15 cellular contexts compared by ENCODE assay signal in genomic region chr9:98962181-98962560, GRCh38. TPM values are rescaled to one million over a fixed set of nuclear protein-coding genes. Genes with fewer than 3 reads are reported as not detected.
DNase-seq lines count a peak whose midpoint lies in the region; TF ChIP-seq lines count a peak whose summit lies in the region.
"Had no signal": no experiment of that assay in that cellular context is flagged by ENCODE, and none has a peak within 500 bp of the region (broad histone marks: within the 10 kb centered on the region; RNA-seq: fewer than 3 reads in every experiment).

No MANE protein-coding gene starts in this region.

- intact Hi-C loops in vagina (cut with DNase I): no loop called here

- H3K9me3 Mint-ChIP-seq in HFFc6: peaks cover 7% of the 10 kb centered on the region
- peaks cover 0 to 4% (median 2%) of the 10 kb centered on the region in 5 donors for H3K9me3 Mint-ChIP-seq in CD8-positive, alpha-beta memory T cell
- H3K9me3 Mint-ChIP-seq: activated B cell treated with CpG ODN at 0.5 μM for 24 hours had no signal

- H3K36me3 ChIP-seq in muscle layer of duodenum (ENCODE audit: control insufficient read depth in 1 of 2, insufficient read depth in 2 of 2, low read length in 2 of 2) (no peaks in the 10 kb centered on the region), vagina (peaks cover 0 to under 1% of the 10 kb centered on the region in 2 donors)
- H3K36me3 ChIP-seq in CD8-positive, alpha-beta memory T cell (ENCODE audit: insufficient read depth, low read length): no peaks in the 10 kb centered on the region

- CTCF ChIA-PET in CD8-positive, alpha-beta memory T cell (lab: Charles Lee): no interaction called here

- DNase-seq in HFFc6 (peak; percentile 73), epidermal melanocyte (ENCODE audit: insufficient read length, low spot score) (peak; percentile 29), vagina (ENCODE audit: extremely low spot score in 2 of 2) (no peak), pons (ENCODE audit: low spot score) (no peak)
- no peak for DNase-seq in CD8-positive, alpha-beta memory T cell
- DNase-seq in activated CD4-positive, alpha-beta T cell treated with anti-CD3 and anti-CD28 coated beads, Interleukin-2, amount 50 U/mL, for 4 hours: no peak
- DNase-seq: activated B cell treated with CpG ODN at 0.5 μM for 24 hours; CD4-positive, alpha-beta memory T cell; effector CD8-positive, alpha-beta T cell; NCI-H1694; NCI-H524; occipital lobe; small intestine; stimulated activated naive CD4-positive, alpha-beta T cell treated with Interleukin-2 at 50 U/mL for 16 hours had no signal

- POLR2A ChIA-PET in CD8-positive, alpha-beta memory T cell (lab: Charles Lee): no interaction called here

- H3K27me3 ChIP-seq in muscle layer of duodenum (ENCODE audit: low read depth, low read length) (no peaks in the 10 kb centered on the region), vagina (no peaks in the 10 kb centered on the region)
- H3K27me3 ChIP-seq in CD8-positive, alpha-beta memory T cell (ENCODE audit: insufficient read depth, low read length, poor library complexity, severe bottlenecking): no peaks in the 10 kb centered on the region

- peaks cover 4% of the 10 kb centered on the region for H3K36me3 Mint-ChIP-seq in HFFc6 (ENCODE audit: low read depth)
- peaks cover 0 to 4% (median 3%) of the 10 kb centered on the region in 3 donors for H3K36me3 Mint-ChIP-seq in CD8-positive, alpha-beta memory T cell
- H3K36me3 Mint-ChIP-seq: CD4-positive, alpha-beta memory T cell had no signal

- H3K27ac ChIP-seq in muscle layer of duodenum (ENCODE audit: low read length) (peak overlapping the region; percentile 27), vagina (peak overlapping the region; percentile 57)
- H3K27ac ChIP-seq in CD8-positive, alpha-beta memory T cell (ENCODE audit: low read depth, low read length): no peak overlapping the region

- TF ChIP-seq CTCF in HFFc6 (IDR thresholded peaks at IDR 0.05): no peak
- no peak for TF ChIP-seq CTCF in vagina (IDR thresholded peaks at IDR 0.05)

- no peak for TF ChIP-seq POLR2A in vagina (IDR thresholded peaks at IDR 0.05)

- H3K4me1 Mint-ChIP-seq in HFFc6 (ENCODE audit: low read depth): peaks cover 60% of the 10 kb centered on the region
- no peaks in the 10 kb centered on the region for H3K4me1 Mint-ChIP-seq in CD8-positive, alpha-beta memory T cell
- H3K4me1 Mint-ChIP-seq: activated B cell treated with CpG ODN at 0.5 μM for 24 hours; CD4-positive, alpha-beta memory T cell had no signal

- H3K27ac Mint-ChIP-seq in HFFc6: peak overlapping the region; percentile 64
- H3K27ac Mint-ChIP-seq in CD8-positive, alpha-beta memory T cell: no peak overlapping the region
- H3K27ac Mint-ChIP-seq: activated B cell treated with CpG ODN at 0.5 μM for 24 hours; CD4-positive, alpha-beta memory T cell had no signal

- H3K4me1 ChIP-seq in muscle layer of duodenum (ENCODE audit: control insufficient read depth in 1 of 2, insufficient read depth in 2 of 2, low read length in 2 of 2) (peaks cover 29 to 62% of the 10 kb centered on the region in 2 donors), vagina (peaks cover 64% of the 10 kb centered on the region)
- no peaks in the 10 kb centered on the region for H3K4me1 ChIP-seq in CD8-positive, alpha-beta memory T cell (ENCODE audit: insufficient read depth, low read length)

- H3K4me3 ChIP-seq in muscle layer of duodenum (ENCODE audit: low read depth in 1 of 2, low read length in 2 of 2) (no peak overlapping the region), vagina (no peak overlapping the region)
- no peak overlapping the region for H3K4me3 ChIP-seq in CD8-positive, alpha-beta memory T cell (ENCODE audit: low read length)

- H3K9me3 ChIP-seq in muscle layer of duodenum (ENCODE audit: control insufficient read depth in 1 of 2, low read length in 2 of 2) (peaks cover 0 to 2% of the 10 kb centered on the region in 2 donors), vagina (no peaks in the 10 kb centered on the region)
- no peaks in the 10 kb centered on the region for H3K9me3 ChIP-seq in CD8-positive, alpha-beta memory T cell (ENCODE audit: low read length)

- H3K27me3 Mint-ChIP-seq in HFFc6 (ENCODE audit: insufficient read depth): peaks cover 4% of the 10 kb centered on the region; the same call in 1 of the 2 replicates
- H3K27me3 Mint-ChIP-seq in CD8-positive, alpha-beta memory T cell: peaks cover 4 to 10% of the 10 kb centered on the region in 2 donors

- H3K4me3 Mint-ChIP-seq in HFFc6: peak overlapping the region; percentile 62
- H3K4me3 Mint-ChIP-seq in CD8-positive, alpha-beta memory T cell: no peak overlapping the region
- H3K4me3 Mint-ChIP-seq: activated B cell treated with CpG ODN at 0.5 μM for 24 hours; CD4-positive, alpha-beta memory T cell had no signal

RNA-seq across cellular contexts. Expression of gene COL15A1, which starts 18.5 kb away (rescaled TPM):
- under 1 TPM; 0.20 to 0.50 (median 0.32) TPM for total RNA-seq in HFFc6 (2021; fragmentation: NEBNext Ultra II Directional; extraction: Animal tissue kit (Norgen Biotek cat#: 25700))
- total RNA-seq in vagina: 15.0 TPM
- total RNA-seq in CD8-positive, alpha-beta memory T cell: not detected
- 0.07 TPM for polyA plus RNA-seq in CD8-positive, alpha-beta memory T cell
- total RNA-seq: CD4-positive, alpha-beta memory T cell had no signal
- polyA plus RNA-seq: CD4-positive, alpha-beta memory T cell had no signal

Comparison
In these comparisons a context has a peak if more than half of its experiments do, and no peak if none do; other contexts are left out.
1. DNase-seq: peak in HFFc6 (single experiment) and epidermal melanocyte (single experiment); none in vagina (0 of 2), pons (single experiment), CD8-positive, alpha-beta memory T cell (0 of 5) and activated CD4-positive, alpha-beta T cell treated with anti-CD3 and anti-CD28 coated beads, Interleukin-2, amount 50 U/mL, for 4 hours (0 of 2).
2. RNA of gene COL15A1, which starts 18.5 kb away (total RNA-seq): 15.0 TPM in vagina (single experiment); 0.20 to 0.50 TPM in HFFc6 and not detected in CD8-positive, alpha-beta memory T cell; every median in the first group is over 10 times any median in the second.